ENCODE assay signal across 12 cellular contexts in the genomic region with DNA sequence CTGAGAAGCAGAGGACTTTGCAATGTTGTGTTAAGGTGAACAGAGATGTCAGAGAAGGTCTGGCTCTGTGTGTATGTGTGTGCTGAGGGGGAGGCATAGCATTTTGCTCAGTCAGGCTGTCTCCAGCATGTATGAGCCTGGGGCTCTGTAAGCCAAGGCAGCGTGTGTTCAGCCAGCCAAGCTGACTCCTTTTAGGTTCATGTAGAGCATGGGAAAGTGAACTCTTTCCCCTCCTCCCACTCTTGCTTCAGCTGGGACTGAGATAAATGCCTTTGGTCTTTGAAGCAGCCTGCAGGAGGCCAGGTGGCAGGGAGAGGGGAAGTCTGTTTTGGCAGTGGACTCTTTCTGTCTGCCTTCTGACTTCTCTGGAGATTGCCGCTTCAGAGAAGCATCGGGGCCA. TPM values are rescaled to one million over a fixed set of nuclear protein-coding genes. Genes with fewer than 3 reads are reported as not detected.
DNase-seq lines count a peak whose midpoint lies in the region; ATAC-seq and FAIRE-seq lines count a peak whose summit lies in the region.
"Had no signal": no experiment of that assay in that cellular context is flagged by ENCODE, and none has a peak within 500 bp of the region (broad histone marks: within the 10 kb centered on the region; RNA-seq: fewer than 3 reads in every experiment).

No MANE protein-coding gene starts in this region.

- ATAC-seq in HG02588 (IDR thresholded peaks at IDR 0.05; ENCODE audit: unreplicated experiment) = no peak

- DNase-seq in DMS 273 treated with DMSO at 0.1 percent for 48 hours (lab: John Stamatoyannopoulos, UW) = peak; percentile 16
- peak; percentile 35 for DNase-seq in NCI-H226
- no peak for DNase-seq in urothelium cell line (ENCODE audit: low spot score)
- DNase-seq in dermis blood vessel endothelial cell = no peak
- no peak for DNase-seq in mucosa of gallbladder (ENCODE audit: low spot score)
- DNase-seq: hypothalamus, NCI-H2171 treated with DMSO at 0.1 percent for 48 hours had no signal

- no peaks in the 10 kb centered on the region for H3K9me3 ChIP-seq in ectodermal cell (ENCODE audit: control insufficient read depth, low read length)
- H3K9me3 ChIP-seq in mesodermal cell (ENCODE audit: control insufficient read depth, low read length) = no peaks in the 10 kb centered on the region
- H3K9me3 ChIP-seq: adrenal gland had no signal

- H3K27ac ChIP-seq in ectodermal cell (ENCODE audit: insufficient read depth, low read depth, low read length, poor library complexity, severe bottlenecking) (peak overlapping the region; percentile 17), mesodermal cell (ENCODE audit: low read depth, low read length, severe bottlenecking) (peak overlapping the region; percentile 41)

- H3K4me3 ChIP-seq in ectodermal cell (ENCODE audit: insufficient read depth, low read depth, low read length) (no peak overlapping the region), mesodermal cell (ENCODE audit: extremely low read depth, insufficient read depth, low read length, poor library complexity, severe bottlenecking) (no peak overlapping the region)
- H3K4me3 ChIP-seq: adrenal gland had no signal

- 69 to 80% methylated on average over 3 of the region's 3 CpGs for WGBS in ectodermal cell, 2 experiments
- WGBS in mesodermal cell (ENCODE audit: insufficient coverage in 2 of 2), 2 experiments = 68 to 75% methylated on average over 2 of the region's 3 CpGs

- no peak for FAIRE-seq in urothelium cell line (lab: Jason Lieb, UNC)
- FAIRE-seq: GM19239 had no signal

- H3K36me3 ChIP-seq in ectodermal cell (ENCODE audit: control insufficient read depth, insufficient read depth, low read length) = no peaks in the 10 kb centered on the region
- H3K36me3 ChIP-seq in mesodermal cell (ENCODE audit: control insufficient read depth, insufficient read depth, low read length) = no peaks in the 10 kb centered on the region
- H3K36me3 ChIP-seq: adrenal gland had no signal

- H3K4me1 ChIP-seq in ectodermal cell (ENCODE audit: control insufficient read depth, insufficient read depth, low read length) (peaks cover 14% of the 10 kb centered on the region), mesodermal cell (ENCODE audit: control insufficient read depth, insufficient read depth, low read length, poor library complexity, severe bottlenecking) (peaks cover 20% of the 10 kb centered on the region)

- no peaks in the 10 kb centered on the region for H3K27me3 ChIP-seq in ectodermal cell (ENCODE audit: control insufficient read depth, insufficient read depth, low read length, poor library complexity, severe bottlenecking)
- H3K27me3 ChIP-seq: adrenal gland had no signal

RNA-seq across cellular contexts. Expression of a gene that starts 3.8 kb away (rescaled TPM):
- polyA plus RNA-seq in ectodermal cell (2013, experiment 1 of 4) = 22.1 TPM
- polyA plus RNA-seq in ectodermal cell (2013, experiment 2 of 4) = 20.1 TPM
- polyA plus RNA-seq in ectodermal cell (2013, experiment 3 of 4) = 9.4 TPM
- polyA plus RNA-seq in ectodermal cell (2013, experiment 4 of 4) = 11.0 TPM
- 6.2 TPM for polyA plus RNA-seq in mesodermal cell (2013, experiment 1 of 2)
- polyA plus RNA-seq in mesodermal cell (2013, experiment 2 of 2) = 4.7 TPM
- total RNA-seq in dermis blood vessel endothelial cell = 7.1 and 13.7 TPM in 2 replicates
- total RNA-seq in mucosa of gallbladder = 6.4 TPM

RNA-seq across cellular contexts. Expression of a gene that starts 4.0 kb away (rescaled TPM):
- 33.9 TPM for polyA plus RNA-seq in ectodermal cell (2013, experiment 1 of 4)
- 36.4 TPM for polyA plus RNA-seq in ectodermal cell (2013, experiment 2 of 4)
- 32.3 TPM for polyA plus RNA-seq in ectodermal cell (2013, experiment 3 of 4)
- polyA plus RNA-seq in ectodermal cell (2013, experiment 4 of 4) = 36.7 TPM
- 28.2 TPM for polyA plus RNA-seq in mesodermal cell (2013, experiment 1 of 2)
- 29.8 TPM for polyA plus RNA-seq in mesodermal cell (2013, experiment 2 of 2)
- total RNA-seq in dermis blood vessel endothelial cell (3.6 and 4.6 TPM in 2 replicates), mucosa of gallbladder (11.1 TPM)

RNA-seq across cellular contexts. Expression of a gene that starts 25.5 kb away (rescaled TPM):
- polyA plus RNA-seq in ectodermal cell (2013, experiment 1 of 4) = 31.7 TPM
- 37.3 TPM for polyA plus RNA-seq in ectodermal cell (2013, experiment 2 of 4)
- polyA plus RNA-seq in ectodermal cell (2013, experiment 3 of 4) = 23.9 TPM
- polyA plus RNA-seq in ectodermal cell (2013, experiment 4 of 4) = 28.6 TPM
- 41.2 TPM for polyA plus RNA-seq in mesodermal cell (2013, experiment 1 of 2)
- polyA plus RNA-seq in mesodermal cell (2013, experiment 2 of 2) = 35.1 TPM
- total RNA-seq in dermis blood vessel endothelial cell (73.9 and 103 TPM in 2 replicates), mucosa of gallbladder (58.1 TPM)

Comparison
In these comparisons a context has a peak if more than half of its experiments do, and no peak if none do; other contexts are left out.
1. DNase-seq: peak in DMS 273 treated with DMSO at 0.1 percent for 48 hours (single experiment) and NCI-H226 (single experiment); none in urothelium cell line (single experiment), dermis blood vessel endothelial cell (single experiment) and mucosa of gallbladder (single experiment).